ENCODE assay signal across 7 cellular contexts in the genomic region with DNA sequence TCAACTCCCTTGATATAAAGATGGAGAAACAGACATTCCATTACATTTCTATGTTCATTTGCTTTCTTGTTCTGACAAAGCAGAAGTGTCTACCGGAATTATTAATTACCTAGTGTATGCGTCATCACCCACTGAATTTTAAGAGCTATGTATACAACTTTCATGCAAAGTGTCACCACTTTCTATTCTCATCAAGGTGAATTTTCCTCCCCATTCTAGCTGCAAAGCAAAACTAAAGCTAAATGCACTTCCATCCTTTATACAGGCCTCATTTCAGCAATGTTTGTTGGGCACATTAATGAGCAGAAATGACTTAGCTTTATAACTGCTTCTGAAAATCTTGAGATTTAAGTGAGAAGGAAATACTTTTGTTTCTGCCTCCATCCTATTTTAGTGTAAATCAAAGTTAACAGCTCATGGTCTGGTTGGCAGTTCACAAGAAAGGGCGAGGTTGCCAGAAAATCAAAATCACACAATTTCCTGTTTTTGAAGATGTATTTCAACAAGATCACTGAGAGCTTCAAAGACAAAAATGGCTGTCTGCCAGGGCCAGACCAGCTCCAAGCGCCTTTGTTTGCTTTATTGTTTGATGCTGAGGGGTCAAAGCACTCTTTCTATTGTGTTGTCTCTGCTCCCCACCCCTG. TPM values are rescaled to one million over a fixed set of nuclear protein-coding genes. Genes with fewer than 3 reads are reported as not detected.
DNase-seq lines count a peak whose midpoint lies in the region; ATAC-seq and TF ChIP-seq lines count a peak whose summit lies in the region.

No MANE protein-coding gene starts in this region.

- POLR2A ChIA-PET in naive thymus-derived CD8-positive, alpha-beta T cell (lab: Charles Lee), result interaction anchor here (0.8 to 8.3 kb wide), 24 partner anchors 9 to 105 kb away, joined by 3 to 179 read pairs (median 8); partner anchors contain the start of gene TMSB4X

- peak; percentile 76 for ATAC-seq in GM18870 (IDR thresholded peaks at IDR 0.05; ENCODE audit: unreplicated experiment)
- ATAC-seq in HG02763 (IDR thresholded peaks at IDR 0.05; ENCODE audit: unreplicated experiment), result peak; percentile 57
- ATAC-seq in naive thymus-derived CD8-positive, alpha-beta T cell, result peak; percentile 77 to 84

- H3K36me3 Mint-ChIP-seq in naive thymus-derived CD8-positive, alpha-beta T cell, result no peaks in the 10 kb centered on the region
- H3K36me3 Mint-ChIP-seq in HFFc6 (ENCODE audit: low read depth), result 0 out of 2 replicates have a peak, but pooled peaks cover 5% of the 10 kb centered on the region

- H3K27me3 Mint-ChIP-seq in naive thymus-derived CD8-positive, alpha-beta T cell, result no peaks in the 10 kb centered on the region
- no peaks in the 10 kb centered on the region for H3K27me3 Mint-ChIP-seq in HFFc6 (ENCODE audit: insufficient read depth)

- peak overlapping the region; percentile 14 to 72 (median 56) for H3K4me3 Mint-ChIP-seq in naive thymus-derived CD8-positive, alpha-beta T cell
- no peak overlapping the region for H3K4me3 Mint-ChIP-seq in HFFc6

- DNase-seq in activated CD4-positive, alpha-beta T cell treated with anti-CD3 and anti-CD28 coated beads, Interleukin-2, amount 50 U/mL, for 1 hour, result peak; percentile 38
- peak; percentile 21 to 83 (median 58) for DNase-seq in naive thymus-derived CD8-positive, alpha-beta T cell
- DNase-seq in NCI-H187 (lab: John Stamatoyannopoulos, UW), result no peak
- no peak for DNase-seq in NCI-H1417 (lab: John Stamatoyannopoulos, UW)
- DNase-seq in HFFc6, result no peak

- peaks cover 16 to 84% (median 74%) of the 10 kb centered on the region in 4 donors for H3K4me1 Mint-ChIP-seq in naive thymus-derived CD8-positive, alpha-beta T cell
- H3K4me1 Mint-ChIP-seq in HFFc6 (ENCODE audit: low read depth), result peaks cover 8% of the 10 kb centered on the region

- TF ChIP-seq CTCF in HFFc6 (IDR thresholded peaks at IDR 0.05), result no peak

- peak overlapping the region; percentile 90 to 98 (median 94) for H3K27ac Mint-ChIP-seq in naive thymus-derived CD8-positive, alpha-beta T cell
- H3K27ac Mint-ChIP-seq in HFFc6, result no peak overlapping the region

- peaks cover 0 to 6% (median 2%) of the 10 kb centered on the region in 9 donors for H3K9me3 Mint-ChIP-seq in naive thymus-derived CD8-positive, alpha-beta T cell
- no peaks in the 10 kb centered on the region for H3K9me3 Mint-ChIP-seq in HFFc6

RNA-seq across cellular contexts. Expression of gene FAM9C, which starts 7.2 kb away (rescaled TPM):
- not detected for total RNA-seq in naive thymus-derived CD8-positive, alpha-beta T cell
- not detected for polyA plus RNA-seq in naive thymus-derived CD8-positive, alpha-beta T cell
- total RNA-seq in HFFc6 (2021; fragmentation: NEBNext Ultra II Directional; extraction: Animal tissue kit (Norgen Biotek cat#: 25700)), result not detected

Comparison
In these comparisons a context has a peak if more than half of its experiments do, and no peak if none do; other contexts are left out.
1. DNase-seq: peak in activated CD4-positive, alpha-beta T cell treated with anti-CD3 and anti-CD28 coated beads, Interleukin-2, amount 50 U/mL, for 1 hour (single experiment) and naive thymus-derived CD8-positive, alpha-beta T cell (10 of 10); none in NCI-H187 (0 of 2), NCI-H1417 (0 of 3) and HFFc6 (single experiment).
2. Peak in every context shown above with its lines, with median percentiles within 50 percentile points of each other: ATAC-seq.